In the genomic region with DNA sequence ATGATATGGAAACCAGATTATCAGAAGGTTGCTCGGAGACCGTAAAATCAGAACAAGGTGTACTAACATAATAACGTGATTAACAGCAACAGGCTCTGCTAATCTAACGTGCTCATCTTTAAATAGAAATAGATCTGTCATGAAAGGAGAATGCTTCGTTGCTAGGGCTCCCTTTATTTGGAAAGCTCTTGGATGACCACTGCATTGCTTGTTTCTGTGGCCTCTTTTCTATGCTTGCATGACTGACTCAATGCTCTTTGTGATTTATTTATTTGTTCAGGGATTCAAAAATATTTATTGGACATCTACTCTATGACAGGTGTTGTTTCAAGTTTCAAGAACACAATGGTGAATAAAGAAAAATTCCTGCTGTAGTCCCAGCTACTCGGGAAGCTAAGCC, we compare ENCODE assay signal across 21 cellular contexts. TPM values are rescaled to one million over a fixed set of nuclear protein-coding genes. Genes with fewer than 3 reads are reported as not detected.
A peak's percentile ranks its signal among the peaks of the same experiment; 100 is the strongest.
DNase-seq lines count a peak whose midpoint lies in the region; ATAC-seq, FAIRE-seq and TF ChIP-seq lines count a peak whose summit lies in the region.
"Had no signal": no experiment of that assay in that cellular context is flagged by ENCODE, and none has a peak within 500 bp of the region (broad histone marks: within the 10 kb centered on the region; RNA-seq: fewer than 3 reads in every experiment).

No MANE protein-coding gene starts in this region.

- no peak for ATAC-seq in DND-41 (ENCODE audit: insufficient read depth, low read depth)
- ATAC-seq: activated CD8-positive, alpha-beta T cell treated with anti-CD3 and anti-CD28 coated beads for 36 hours; K562; natural killer cell treated with Interleukin-12 subunit alpha and Interleukin-12 subunit beta and Interleukin-15 and Interleukin-18, amount 100 ng/mL, for 72 hours; WTC11 had no signal

- H3K36me3 ChIP-seq in DND-41 (ENCODE audit: insufficient read depth, low read length) = no peaks in the 10 kb centered on the region
- H3K36me3 ChIP-seq in CD4-positive, alpha-beta memory T cell (ENCODE audit: insufficient read depth, low read length) = no peaks in the 10 kb centered on the region

- H3K9me3 ChIP-seq in DND-41 (ENCODE audit: insufficient read depth, low read length, severe bottlenecking) = peaks cover 4% of the 10 kb centered on the region
- H3K9me3 ChIP-seq in CD4-positive, alpha-beta memory T cell (ENCODE audit: control insufficient read depth in 1 of 2, low read length in 2 of 2) = no peaks in the 10 kb centered on the region

- no peaks in the 10 kb centered on the region for H3K27me3 ChIP-seq in DND-41 (ENCODE audit: insufficient read depth, low read length, poor library complexity)
- no peaks in the 10 kb centered on the region for H3K27me3 ChIP-seq in CD4-positive, alpha-beta memory T cell (ENCODE audit: insufficient read depth, low read length)

- no peaks in the 10 kb centered on the region for H4K20me1 ChIP-seq in DND-41 (ENCODE audit: insufficient read depth, low read length)

- H3K9ac ChIP-seq in DND-41 (ENCODE audit: low read depth, low read length) = no peak overlapping the region

- peak; percentile 24 for DNase-seq in AG20443 (ENCODE audit: low spot score)
- DNase-seq in DND-41 = no peak
- DNase-seq in NCI-H774 (lab: John Stamatoyannopoulos, UW) = peak; percentile 62
- DNase-seq in SKM-1 treated with dmso at 0.1 percent for 144 hours (lab: John Stamatoyannopoulos, UW; ENCODE audit: unreplicated experiment) = no peak
- no peak for DNase-seq in CD4-positive, alpha-beta memory T cell
- DNase-seq in KBM-7 = no peak
- DNase-seq: activated CD8-positive, alpha-beta T cell treated with anti-CD3 and anti-CD28 coated beads for 36 hours; activated T-cell treated with anti-CD3 and anti-CD28 coated beads, Interleukin-2, amount 50 U/mL, for 48 hours; endodermal cell; mesenchymal stem cell; NCI-H1048; NCI-H446; T-helper 2 cell had no signal

- H3K79me2 ChIP-seq in DND-41 (ENCODE audit: insufficient read depth, low read length) = no peaks in the 10 kb centered on the region

- H3K4me1 Mint-ChIP-seq in CD4-positive, alpha-beta memory T cell = peaks cover 7 to 15% (median 10%) of the 10 kb centered on the region in 4 donors

- POLR2A ChIA-PET in CD4-positive, alpha-beta memory T cell (lab: Charles Lee; ENCODE audit: partially characterized antibody) = no interaction called here

- H3K9me3 Mint-ChIP-seq in CD4-positive, alpha-beta memory T cell = peaks cover 0 to 9% (median 6%) of the 10 kb centered on the region in 8 donors
- H3K9me3 Mint-ChIP-seq: natural killer cell treated with Interleukin-12 subunit alpha and Interleukin-12 subunit beta and Interleukin-15 and Interleukin-18, amount 100 ng/mL, for 72 hours had no signal

- H3K4me2 ChIP-seq in DND-41 (ENCODE audit: insufficient read depth, low read length) = no peak overlapping the region

- peaks cover 14% of the 10 kb centered on the region; the same call in 1 of the 2 replicates for H3K4me1 ChIP-seq in DND-41 (ENCODE audit: insufficient read depth, low read length)
- H3K4me1 ChIP-seq in CD4-positive, alpha-beta memory T cell (ENCODE audit: insufficient read depth, low read length) = peaks cover 15% of the 10 kb centered on the region

- intact Hi-C loops in CD4-positive, alpha-beta memory T cell (cut with micrococcal nuclease) = no loop called here

- H3K27ac ChIP-seq in DND-41 (ENCODE audit: low read length) = no peak overlapping the region
- no peak overlapping the region for H3K27ac ChIP-seq in CD4-positive, alpha-beta memory T cell (ENCODE audit: low read depth, low read length)

- no peak overlapping the region for H3K4me3 Mint-ChIP-seq in CD4-positive, alpha-beta memory T cell
- H3K4me3 Mint-ChIP-seq: activated CD8-positive, alpha-beta T cell treated with anti-CD3 and anti-CD28 coated beads for 36 hours; activated naive CD4-positive, alpha-beta T cell treated with anti-CD3 and anti-CD28 coated beads, Interleukin-2, amount 50 U/mL, for 24 hours; natural killer cell treated with Interleukin-12 subunit alpha and Interleukin-12 subunit beta and Interleukin-15 and Interleukin-18, amount 100 ng/mL, for 72 hours; WTC11 had no signal

- in situ Hi-C loops in KBM-7 (cut with MboI; ENCODE audit: low pct_unique_long_range_greater_than_20kb, low sequenced_read_pairs) = loop anchor here (25.0 kb wide), 1 partner anchor 194 kb away; no protein-coding TSS in a partner anchor

- no peak overlapping the region for H3K27ac Mint-ChIP-seq in CD4-positive, alpha-beta memory T cell
- H3K27ac Mint-ChIP-seq: activated CD8-positive, alpha-beta T cell treated with anti-CD3 and anti-CD28 coated beads for 36 hours; activated naive CD4-positive, alpha-beta T cell treated with anti-CD3 and anti-CD28 coated beads, Interleukin-2, amount 50 U/mL, for 24 hours; endodermal cell; natural killer cell treated with Interleukin-12 subunit alpha and Interleukin-12 subunit beta and Interleukin-15 and Interleukin-18, amount 100 ng/mL, for 72 hours; progenitor cell of endocrine pancreas; WTC11 had no signal

- H3K36me3 Mint-ChIP-seq in CD4-positive, alpha-beta memory T cell = peaks cover 0 to 3% of the 10 kb centered on the region in 2 donors

- TF ChIP-seq CTCF in DND-41 (IDR thresholded peaks at IDR 0.05; ENCODE audit: borderline replicate concordance, extremely low read depth, low read length, poor library complexity, severe bottlenecking) = no peak

- CTCF ChIA-PET in CD4-positive, alpha-beta memory T cell (lab: Charles Lee; ENCODE audit: partially characterized antibody) = interaction anchor here (2.4 to 12.2 kb wide), 4 partner anchors 13 to 537 kb away, joined by 8 to 235 read pairs (median 52); no protein-coding TSS in a partner anchor

- H2AFZ ChIP-seq in DND-41 (ENCODE audit: low read depth, low read length) = 0 out of 2 replicates have a peak overlapping the region, but pooled peaks have one; percentile 17

- no peak overlapping the region for H3K4me3 ChIP-seq in DND-41 (ENCODE audit: low read depth in 1 of 2, low read length in 2 of 2)
- H3K4me3 ChIP-seq in CD4-positive, alpha-beta memory T cell (ENCODE audit: low read length in 2 of 2) = no peak overlapping the region
- H3K4me3 ChIP-seq: K562 had no signal

- peaks cover 0 to 2% of the 10 kb centered on the region in 2 donors for H3K27me3 Mint-ChIP-seq in CD4-positive, alpha-beta memory T cell
- H3K27me3 Mint-ChIP-seq: activated CD8-positive, alpha-beta T cell treated with anti-CD3 and anti-CD28 coated beads for 36 hours; progenitor cell of endocrine pancreas had no signal

- FAIRE-seq in islet of Langerhans (lab: Jason Lieb, UNC) = peak; percentile 93
- FAIRE-seq: D721Med, K562, keratinocyte had no signal

RNA-seq across cellular contexts. Expression of a gene that starts 22.3 kb away (rescaled TPM):
- total RNA-seq in CD4-positive, alpha-beta memory T cell = 10 to 100 TPM; 69.5 to 72.3 TPM
- polyA plus RNA-seq in CD4-positive, alpha-beta memory T cell = 10 to 100 TPM; 29.4 to 34.2 TPM

Comparison
In these comparisons a context has a peak if more than half of its experiments do, and no peak if none do; other contexts are left out.
1. DNase-seq: peak in AG20443 (single experiment) and NCI-H774 (single experiment); none in DND-41 (single experiment), SKM-1 treated with dmso at 0.1 percent for 144 hours (single experiment), CD4-positive, alpha-beta memory T cell (0 of 5) and KBM-7 (single experiment).